Comparison of ENCODE assay signal across 22 cellular contexts in genomic region chr21:38511662-38512243, GRCh38. TPM values are rescaled to one million over a fixed set of nuclear protein-coding genes. Genes with fewer than 3 reads are reported as not detected.
A peak's percentile ranks its signal among the peaks of the same experiment; 100 is the strongest.
DNase-seq lines count a peak whose midpoint lies in the region; TF ChIP-seq lines count a peak whose summit lies in the region.
"Had no signal": no experiment of that assay in that cellular context is flagged by ENCODE, and none has a peak within 500 bp of the region (broad histone marks: within the 10 kb centered on the region; RNA-seq: fewer than 3 reads in every experiment).

No MANE protein-coding gene starts in this region.

- H3K9me3 ChIP-seq in esophagus squamous epithelium, result no peaks in the 10 kb centered on the region
- H3K9me3 ChIP-seq: SJCRH30 had no signal

- intact Hi-C loops in esophagus squamous epithelium (cut with DNase I), result no loop called here

- no peaks in the 10 kb centered on the region for H3K36me3 ChIP-seq in H7 (replicated peaks; ENCODE audit: control insufficient read depth, insufficient read depth, low read length)
- no peaks in the 10 kb centered on the region for H3K36me3 ChIP-seq in esophagus squamous epithelium
- H3K36me3 ChIP-seq: heart right ventricle, SJCRH30 had no signal

- DNase-seq in HT-29 (ENCODE audit: low spot score) (peak; percentile 6), OCI-M1 (lab: John Stamatoyannopoulos, UW) (peak; percentile 23), fibroblast of the aortic adventitia (ENCODE audit: low read depth) (no peak), H7 (no peak), esophagus squamous epithelium (lab: John Stamatoyannopoulos, UW) (no peak), NCI-H345 (lab: John Stamatoyannopoulos, UW) (no peak)
- DNase-seq: activated CD4-positive, alpha-beta T cell treated with anti-CD3 and anti-CD28 coated beads, Interleukin-2, amount 10 ng/mL, durations not matched to agents 24 days and 14 days; activated naive CD4-positive, alpha-beta T cell treated with anti-CD3 and anti-CD28 coated beads, Interleukin-2, amount 10 ng/mL, durations not matched to agents 7 days and 5 days; activated T-cell treated with anti-CD3 and anti-CD28 coated beads, Interleukin-2, amount 50 U/mL, for 72 hours; amygdala; C1 segment of cervical spinal cord; cortex of kidney; HCEC 1CT; heart right ventricle; Kasumi-1; left cardiac atrium; NCI-H146; NCI-H2171 treated with DMSO at 0.1 percent for 48 hours; NCI-H526 treated with DMSO at 0.1 percent for 48 hours; SJCRH30 had no signal

- WGBS in esophagus squamous epithelium, 2 donors, result 65 to 79% methylated on average over 3 of the region's 3 CpGs

- peaks cover 0 to 10% (median 0%) of the 10 kb centered on the region in 3 donors for H3K4me1 ChIP-seq in esophagus squamous epithelium
- H3K4me1 ChIP-seq: SJCRH30 had no signal

- TF ChIP-seq POLR2A in esophagus squamous epithelium (IDR thresholded peaks at IDR 0.05), result no peak

- TF ChIP-seq CTCF in C4-2B (conservative IDR thresholded peaks at IDR 0.05) (peak; percentile 10), fibroblast of the aortic adventitia (IDR thresholded peaks at IDR 0.05; ENCODE audit: insufficient read depth, low read length) (peak; percentile 4), esophagus squamous epithelium (IDR thresholded peaks at IDR 0.05) (no peak)

- H3K27me3 ChIP-seq in H7 (ENCODE audit: control insufficient read depth, insufficient read depth, low read length), result no peaks in the 10 kb centered on the region
- no peaks in the 10 kb centered on the region for H3K27me3 ChIP-seq in esophagus squamous epithelium
- H3K27me3 ChIP-seq: heart right ventricle, SJCRH30 had no signal

- H3K4me3 ChIP-seq in fibroblast of the aortic adventitia (ENCODE audit: low read depth, low read length) (no peak overlapping the region), H7 (ENCODE audit: insufficient read depth, low read depth, low read length) (no peak overlapping the region), esophagus squamous epithelium (no peak overlapping the region)
- H3K4me3 ChIP-seq: heart right ventricle, SJCRH30 had no signal

- no peak overlapping the region for H3K27ac ChIP-seq in C4-2B
- H3K27ac ChIP-seq in esophagus squamous epithelium, result no peak overlapping the region
- H3K27ac ChIP-seq: heart right ventricle, SJCRH30 had no signal

RNA-seq across cellular contexts. Expression of gene ERG, which starts 13.5 kb away (rescaled TPM):
- not detected in 2 replicates for total RNA-seq in HT-29 (2014; rRNA removed; shearing (Covaris generic))
- total RNA-seq in fibroblast of the aortic adventitia (ENCODE audit: low replicate concordance) (6.9 and 9.9 TPM in 2 replicates), esophagus squamous epithelium (10 to 100 TPM in 1 of 4 donors, 1 to 10 TPM in 3; 2.5 to 10.9 (median 8.4) TPM)
- total RNA-seq in H7 (2014; rRNA removed; shearing (Covaris generic)), result 0.37 and 1.5 TPM in 2 replicates
- total RNA-seq: natural killer cell treated with Interleukin-12 subunit alpha and Interleukin-12 subunit beta and Interleukin-15 and Interleukin-18, amount 100 ng/mL, for 72 hours; SJCRH30 had no signal

Comparison
In these comparisons a context has a peak if more than half of its experiments do, and no peak if none do; other contexts are left out.
1. CTCF ChIP-seq: peak in C4-2B (single experiment) and fibroblast of the aortic adventitia (single experiment); none in esophagus squamous epithelium (0 of 6).
2. DNase-seq: peak in HT-29 (single experiment) and OCI-M1 (single experiment); none in fibroblast of the aortic adventitia (single experiment), H7 (single experiment), esophagus squamous epithelium (single experiment) and NCI-H345 (single experiment).